ENCODE assay signal across 15 cellular contexts in the genomic region with DNA sequence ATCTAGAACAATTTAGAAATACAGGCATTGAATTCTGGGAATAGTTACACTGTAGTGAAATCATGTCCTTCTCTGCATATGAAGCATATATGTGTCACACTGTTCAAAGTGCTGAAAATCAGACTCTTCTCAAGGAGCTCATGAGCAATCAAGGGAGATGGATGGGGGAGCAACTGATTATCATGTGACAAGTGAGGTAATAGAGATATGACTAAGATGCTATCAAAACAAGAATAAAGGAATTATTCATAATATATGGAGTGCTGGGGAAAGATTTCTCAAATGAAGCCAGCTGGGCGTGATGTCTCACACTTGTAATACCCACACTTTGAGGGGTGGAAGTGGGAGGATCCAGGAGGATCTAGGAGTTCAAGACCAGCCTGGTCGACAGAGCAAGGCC.
DNase-seq lines count a peak whose midpoint lies in the region; ATAC-seq, FAIRE-seq and TF ChIP-seq lines count a peak whose summit lies in the region.
"Had no signal": no experiment of that assay in that cellular context is flagged by ENCODE, and none has a peak within 500 bp of the region (broad histone marks: within the 10 kb centered on the region; RNA-seq: fewer than 3 reads in every experiment).

No MANE protein-coding gene starts in this region.

- no peak overlapping the region for H3K4me3 ChIP-seq in choroid plexus epithelial cell (ENCODE audit: low read depth, low read length)
- H3K4me3 ChIP-seq: coronary artery, tibial artery had no signal

- no peak for DNase-seq in activated CD4-positive, CD25-positive, alpha-beta regulatory T cell treated with anti-CD3 and anti-CD28 coated beads, Interleukin-2, amount 50 U/mL, for 72 hours
- DNase-seq in HS-5 (ENCODE audit: low read depth): peak; percentile 77
- DNase-seq in choroid plexus epithelial cell (ENCODE audit: low read depth): peak; percentile 66
- DNase-seq in myocyte (ENCODE audit: low read depth): peak; percentile 17
- no peak for DNase-seq in DMS79 (lab: John Stamatoyannopoulos, UW)
- no peak for DNase-seq in GM19239 (ENCODE audit: insufficient read length, low spot score)
- DNase-seq: 8988T; activated CD8-positive, alpha-beta T cell treated with anti-CD3 and anti-CD28 coated beads for 36 hours; Caco-2; NCI-H2171; small intestine; tibial artery had no signal

- peak; percentile 61 to 65 for ATAC-seq in activated CD4-positive, CD25-positive, alpha-beta regulatory T cell treated with anti-CD3 and anti-CD28 coated beads, Interleukin-2, amount 50 U/mL, for 24 hours
- no peak for ATAC-seq in HG03520 (IDR thresholded peaks at IDR 0.05; ENCODE audit: unreplicated experiment)
- ATAC-seq: activated CD8-positive, alpha-beta T cell treated with anti-CD3 and anti-CD28 coated beads for 36 hours had no signal

- TF ChIP-seq CTCF in choroid plexus epithelial cell (conservative IDR thresholded peaks at IDR 0.05; ENCODE audit: low read depth, low read length): no peak

- FAIRE-seq in GM19239 (lab: Jason Lieb, UNC): no peak
- FAIRE-seq: small intestine had no signal

Comparison
In these comparisons a context has a peak if more than half of its experiments do, and no peak if none do; other contexts are left out.
1. DNase-seq: peak in HS-5 (single experiment), choroid plexus epithelial cell (single experiment) and myocyte (single experiment); none in activated CD4-positive, CD25-positive, alpha-beta regulatory T cell treated with anti-CD3 and anti-CD28 coated beads, Interleukin-2, amount 50 U/mL, for 72 hours (single experiment), DMS79 (single experiment) and GM19239 (single experiment).